In genomic region chr2:62443886-62444285, GRCh38 we compare ENCODE assay signal across 28 cellular contexts.
DNase-seq lines count a peak whose midpoint lies in the region; ATAC-seq and TF ChIP-seq lines count a peak whose summit lies in the region.
"Had no signal": no experiment of that assay in that cellular context is flagged by ENCODE, and none has a peak within 500 bp of the region (broad histone marks: within the 10 kb centered on the region; RNA-seq: fewer than 3 reads in every experiment).

No MANE protein-coding gene starts in this region.

- H3K4me1 Mint-ChIP-seq in Caco-2 (ENCODE audit: low read depth, unreplicated experiment) (no peaks in the 10 kb centered on the region), chondrocyte (ENCODE audit: low read depth) (no peaks in the 10 kb centered on the region)
- H3K4me1 Mint-ChIP-seq in effector memory CD8-positive, alpha-beta T cell (ENCODE audit: low read depth in 2 of 2) = no peaks in the 10 kb centered on the region
- H3K4me1 Mint-ChIP-seq: natural killer cell had no signal

- no peaks in the 10 kb centered on the region for H3K9me3 Mint-ChIP-seq in Caco-2 (ENCODE audit: unreplicated experiment)
- no peaks in the 10 kb centered on the region for H3K9me3 Mint-ChIP-seq in effector memory CD8-positive, alpha-beta T cell
- H3K9me3 Mint-ChIP-seq in chondrocyte (ENCODE audit: low read depth) = peaks cover 1% of the 10 kb centered on the region
- H3K9me3 Mint-ChIP-seq: natural killer cell; T-helper 1 cell treated with Interleukin-12 subunit alpha and Interleukin-12 subunit beta and Interleukin-4 antibody, amounts not matched to agents 30 μg/mL and 1 μg/mL, for 36 hours had no signal

- intact Hi-C loops in Caco-2 (cut with micrococcal nuclease; ENCODE audit: unreplicated experiment) = no loop called here

- H3K4me1 ChIP-seq in Caco-2 = no peaks in the 10 kb centered on the region
- H3K4me1 ChIP-seq: A549, Peyer's patch, stomach, transverse colon had no signal

- ATAC-seq in effector memory CD8-positive, alpha-beta T cell (replicated peaks) = no peak
- ATAC-seq in HG02840 (IDR thresholded peaks at IDR 0.05; ENCODE audit: low FRiP score, unreplicated experiment) (no peak), HG02852 (IDR thresholded peaks at IDR 0.05; ENCODE audit: unreplicated experiment) (no peak)
- ATAC-seq: left cardiac atrium, natural killer cell had no signal

- no peaks in the 10 kb centered on the region for H3K9me3 ChIP-seq in Caco-2
- no peaks in the 10 kb centered on the region for H3K9me3 ChIP-seq in WERI-Rb-1 (ENCODE audit: severe bottlenecking)
- H3K9me3 ChIP-seq: A549, Peyer's patch, stomach, transverse colon had no signal

- BruUV-seq in Caco-2 (replicated peaks; lab: Mats Ljungman, UMichigan) = no TSS peak

- POLR2A ChIA-PET in Caco-2 (lab: Charles Lee) = interaction anchor here (0.6 kb wide), 1 partner anchor 219 kb away, joined by 3 read pairs; no protein-coding TSS in a partner anchor

- CTCF ChIA-PET in Caco-2 (lab: Charles Lee) = interaction anchor here (0.6 to 1.4 kb wide), 4 partner anchors 32 to 600 kb away, joined by 3 to 7 read pairs (median 4); no protein-coding TSS in a partner anchor

- H3K36me3 ChIP-seq in Caco-2 (ENCODE audit: control insufficient read depth, insufficient read depth, low read length) (no peaks in the 10 kb centered on the region), WERI-Rb-1 (no peaks in the 10 kb centered on the region)
- H3K36me3 ChIP-seq: Peyer's patch, stomach, transverse colon had no signal

- H3K27me3 Mint-ChIP-seq in Caco-2 (ENCODE audit: insufficient read depth, unreplicated experiment) = no peaks in the 10 kb centered on the region
- H3K27me3 Mint-ChIP-seq in effector memory CD8-positive, alpha-beta T cell = peaks cover 0 to 18% of the 10 kb centered on the region in 2 donors
- peaks cover 12% of the 10 kb centered on the region for H3K27me3 Mint-ChIP-seq in chondrocyte (ENCODE audit: low read depth)

- H3K36me3 Mint-ChIP-seq in Caco-2 (ENCODE audit: insufficient read depth, unreplicated experiment) (peaks cover 4% of the 10 kb centered on the region), chondrocyte (ENCODE audit: low read depth) (peaks cover 3% of the 10 kb centered on the region)
- H3K36me3 Mint-ChIP-seq in effector memory CD8-positive, alpha-beta T cell (ENCODE audit: insufficient read depth) = no peaks in the 10 kb centered on the region
- H3K36me3 Mint-ChIP-seq: natural killer cell had no signal

- H3K27me3 ChIP-seq in Caco-2 (replicated peaks; ENCODE audit: control insufficient read depth, insufficient read depth, low read length) (no peaks in the 10 kb centered on the region), WERI-Rb-1 (ENCODE audit: insufficient read depth, low read depth, severe bottlenecking) (no peaks in the 10 kb centered on the region)
- H3K27me3 ChIP-seq: Peyer's patch, stomach, transverse colon had no signal

- TF ChIP-seq CTCF in Caco-2 (IDR thresholded peaks at IDR 0.05; ENCODE audit: insufficient read depth in 1 of 2, low read depth in 1 of 2, low read length in 1 of 2, severe bottlenecking in 1 of 2, unreplicated experiment in 1 of 2) (peak; percentile 11 to 17), WERI-Rb-1 (IDR thresholded peaks at IDR 0.05; ENCODE audit: low read depth, low read length) (peak; percentile 19; the same call in 1 of the 2 replicates), chondrocyte (IDR thresholded peaks at IDR 0.05) (no peak)

- no peak overlapping the region for H3K4me3 Mint-ChIP-seq in Caco-2 (ENCODE audit: unreplicated experiment)
- H3K4me3 Mint-ChIP-seq in effector memory CD8-positive, alpha-beta T cell = no peak overlapping the region
- no peak overlapping the region for H3K4me3 Mint-ChIP-seq in chondrocyte (ENCODE audit: unreplicated experiment)
- H3K4me3 Mint-ChIP-seq: natural killer cell; T-helper 1 cell treated with Interleukin-12 subunit alpha and Interleukin-12 subunit beta and Interleukin-4 antibody, amounts not matched to agents 30 μg/mL and 1 μg/mL, for 36 hours had no signal

- no peak overlapping the region for H3K4me3 ChIP-seq in Caco-2 (ENCODE audit: low read depth, low read length)
- H3K4me3 ChIP-seq in WERI-Rb-1 (ENCODE audit: low read depth, low read length) = no peak overlapping the region
- H3K4me3 ChIP-seq: A549, Peyer's patch, stomach, transverse colon had no signal

- H3K27ac ChIP-seq in WERI-Rb-1 = no peak overlapping the region
- H3K27ac ChIP-seq: A549, Peyer's patch, stomach, transverse colon, VCaP had no signal

- DNase-seq in Caco-2 (peak; percentile 39 to 54), LHCN-M2 (ENCODE audit: low read depth) (peak; percentile 4), WERI-Rb-1 (no peak), iPS-NIHi7 (ENCODE audit: extremely low spot score) (peak; percentile 55), chondrocyte (ENCODE audit: low spot score) (no peak)
- no peak for DNase-seq in effector memory CD8-positive, alpha-beta T cell
- DNase-seq: activated CD4-positive, alpha-beta T cell treated with anti-CD3 and anti-CD28 coated beads, Interleukin-2, amount 50 U/mL, for 48 hours; activated CD8-positive, alpha-beta memory T cell treated with anti-CD3 and anti-CD28 coated beads, Interleukin-2, amount 50 U/mL, for 48 hours; activated effector memory CD4-positive, alpha-beta T cell treated with Interleukin-2 at 50 U/mL for 16 hours; cerebellar nuclear complex; effector memory CD4-positive, alpha-beta T cell; Kasumi-1; left cardiac atrium; natural killer cell; NCI-H1092 treated with DMSO at 0.1 percent for 48 hours; NCI-H1930; NCI-H2227 treated with DMSO at 0.1 percent for 48 hours; NCI-H774; stimulated activated CD4-positive, alpha-beta T cell treated with anti-CD3 and anti-CD28 coated beads, Interleukin-12 subunit alpha, Interleukin-12 subunit beta, amount 100 ng/mL, for 4 hours; stimulated activated CD4-positive, alpha-beta T cell treated with anti-CD3 and anti-CD28 coated beads, Interleukin-4, amount 100 ng/mL, for 4 hours; stomach; transverse colon had no signal

- H3K27ac Mint-ChIP-seq in Caco-2 (ENCODE audit: unreplicated experiment) (no peak overlapping the region), chondrocyte (ENCODE audit: unreplicated experiment) (no peak overlapping the region)
- no peak overlapping the region for H3K27ac Mint-ChIP-seq in effector memory CD8-positive, alpha-beta T cell
- H3K27ac Mint-ChIP-seq: natural killer cell; T-helper 1 cell treated with Interleukin-12 subunit alpha and Interleukin-12 subunit beta and Interleukin-4 antibody, amounts not matched to agents 30 μg/mL and 1 μg/mL, for 36 hours had no signal

Comparison
In these comparisons a context has a peak if more than half of its experiments do, and no peak if none do; other contexts are left out.
1. DNase-seq: peak in Caco-2 (2 of 2), LHCN-M2 (single experiment) and iPS-NIHi7 (single experiment); none in WERI-Rb-1 (single experiment), effector memory CD8-positive, alpha-beta T cell (0 of 3) and chondrocyte (single experiment).